In the genomic region with DNA sequence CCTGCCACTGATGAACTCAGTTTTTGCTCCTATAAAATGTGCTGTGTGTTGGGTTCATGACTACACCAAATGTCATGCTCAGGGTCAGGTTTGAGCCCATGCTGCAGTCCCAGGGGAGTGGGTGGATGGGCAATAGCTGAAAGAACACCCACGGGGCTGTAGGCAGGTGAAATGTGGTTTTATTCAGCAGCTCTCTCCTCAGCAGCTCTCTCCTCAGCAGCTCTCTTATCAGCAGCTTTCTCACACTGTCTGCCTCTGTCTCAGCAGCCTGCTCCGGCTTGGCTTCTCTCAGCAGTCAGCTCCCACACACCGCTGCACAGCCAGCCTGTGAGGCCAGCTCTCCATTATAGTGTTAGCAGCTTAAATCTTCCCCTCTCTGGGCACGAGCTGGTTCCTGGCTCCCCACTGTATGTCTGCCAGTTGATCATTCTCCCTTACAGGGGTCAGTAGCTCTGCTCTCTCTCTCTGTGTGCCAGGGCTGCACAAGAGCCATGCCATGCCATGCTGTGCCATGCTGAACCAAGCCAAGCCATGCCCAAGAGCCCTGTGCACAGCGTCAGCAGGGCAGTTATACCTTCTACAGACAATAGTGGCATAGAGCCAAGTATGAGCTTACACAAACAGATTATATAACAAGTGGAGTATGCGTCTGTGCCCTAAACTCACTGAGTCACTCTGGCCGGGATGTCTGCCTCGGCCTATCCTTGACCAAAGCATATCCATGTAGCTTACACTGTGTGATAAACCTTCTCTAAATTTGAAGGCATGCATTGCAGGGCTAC, we compare ENCODE assay signal across 16 cellular contexts.
A peak's percentile ranks its signal among the peaks of the same experiment; 100 is the strongest.
DNase-seq lines count a peak whose midpoint lies in the region; ATAC-seq and TF ChIP-seq lines count a peak whose summit lies in the region.
"Had no signal": no experiment of that assay in that cellular context is flagged by ENCODE, and none has a peak within 500 bp of the region (broad histone marks: within the 10 kb centered on the region; RNA-seq: fewer than 3 reads in every experiment).

No MANE protein-coding gene starts in this region.

- no peaks in the 10 kb centered on the region for H4K20me1 ChIP-seq in HCT116 (ENCODE audit: insufficient read depth)

- peak; percentile 44 for ATAC-seq in HCT116
- ATAC-seq: Right ventricle myocardium inferior had no signal

- no peak overlapping the region for H3K27ac ChIP-seq in HCT116 (ENCODE audit: low read depth, low read length)
- H3K27ac ChIP-seq: VCaP had no signal

- CTCF ChIA-PET in HCT116 (lab: Charles Lee) = no interaction called here

- H3K4me1 ChIP-seq in HCT116 (ENCODE audit: control insufficient read depth in 1 of 2, insufficient read depth in 2 of 2, low read length in 2 of 2) = no peaks in the 10 kb centered on the region

- RAD21 ChIA-PET in HCT116 (lab: Charles Lee; ENCODE audit: low non-redundant PET in 1 of 2, low total read pairs in 2 of 2, uncharacterized antibody in 2 of 2, unreplicated experiment in 2 of 2) = no interaction called here

- no peak overlapping the region for H3K9ac ChIP-seq in HCT116 (ENCODE audit: low read length)

- no peak for TF ChIP-seq POLR2A in HCT116 (IDR thresholded peaks at IDR 0.05; ENCODE audit: borderline replicate concordance, extremely low read depth, insufficient read depth, insufficient read length)

- intact Hi-C loops in HCT116 (cut with micrococcal nuclease) = no loop called here

- no peak for TF ChIP-seq CTCF in AG10803 (conservative IDR thresholded peaks at IDR 0.05; ENCODE audit: low read length)
- no peak for TF ChIP-seq CTCF in HCT116 (IDR thresholded peaks at IDR 0.05 in 2 of 3, conservative IDR thresholded peaks at IDR 0.05 in 1 of 3; ENCODE audit: borderline replicate concordance in 1 of 3, insufficient read depth in 1 of 3, low read depth in 2 of 3, low read length in 2 of 3)

- BruUV-seq in HCT116 (replicated peaks; lab: Mats Ljungman, UMichigan) = no TSS peak

- no peak overlapping the region for H3K4me2 ChIP-seq in HCT116 (ENCODE audit: low read length)

- peaks cover 6% of the 10 kb centered on the region; the same call in 1 of the 2 replicates for H3K27me3 ChIP-seq in HCT116 (ENCODE audit: insufficient read depth, low read length)

- TF ChIP-seq RAD21 in HCT116 (IDR thresholded peaks at IDR 0.05; ENCODE audit: low read depth) = no peak

- no peaks in the 10 kb centered on the region for H3K79me2 ChIP-seq in HCT116 (ENCODE audit: insufficient read depth, low read length)

- H3K4me3 ChIP-seq in AG10803 (ENCODE audit: low read length) (no peak overlapping the region), HCT116 (replicated peaks in 1 of 2; ENCODE audit: low read depth in 1 of 2, low read length in 2 of 2) (no peak overlapping the region)

- DNase-seq in AG10803 (ENCODE audit: low read depth) (peak; percentile 3), HCT116 (ENCODE audit: low read depth, low spot score) (no peak), astrocyte of the hippocampus (ENCODE audit: low read depth, low spot score) (peak; percentile 49), lung microvascular endothelial cell (ENCODE audit: low read depth in 2 of 2) (peak; percentile 9 to 15), NCI-H1417 (lab: John Stamatoyannopoulos, UW) (no peak), hippocampal formation (lab: John Stamatoyannopoulos, UW) (no peak), NCI-H2029 treated with DMSO at 0.1 percent for 48 hours (lab: John Stamatoyannopoulos, UW) (no peak)
- no peak for DNase-seq in activated naive CD4-positive, alpha-beta T cell treated with anti-CD3 and anti-CD28 coated beads, Interleukin-2, amount 50 U/mL, for 16 hours
- DNase-seq: activated CD4-positive, alpha-beta T cell treated with anti-CD3 and anti-CD28 coated beads, Interleukin-2, amount 50 U/mL, for 48 hours; activated T-cell treated with anti-CD3 and anti-CD28 coated beads, Interleukin-2, amount 50 U/mL, for 24 hours; CD8-positive, alpha-beta memory T cell; effector CD8-positive, alpha-beta T cell; IMR-90; T-helper 1 cell had no signal

- no peaks in the 10 kb centered on the region for H3K36me3 ChIP-seq in HCT116 (ENCODE audit: control insufficient read depth in 1 of 2, insufficient read depth in 2 of 2, low read length in 2 of 2)

- no peaks in the 10 kb centered on the region for H3K9me3 ChIP-seq in HCT116 (ENCODE audit: control insufficient read depth in 1 of 2, insufficient read depth in 1 of 2, low read depth in 1 of 2, low read length in 2 of 2)

- POLR2A ChIA-PET in HCT116 (lab: Charles Lee) = no interaction called here

- no peaks in the 10 kb centered on the region for H3K9me2 ChIP-seq in HCT116 (ENCODE audit: insufficient read depth)

- no peak overlapping the region for H2AFZ ChIP-seq in HCT116 (ENCODE audit: low read depth, low read length, poor library complexity, severe bottlenecking)

TF ChIP-seq in HCT116, 20 proteins besides CTCF, POLR2A, EP300 and RAD21:
- no peak for TF ChIP-seq SIN3A (IDR thresholded peaks at IDR 0.05; ENCODE audit: low read depth)
- no peak for TF ChIP-seq ZNF274 (IDR thresholded peaks at IDR 0.05; ENCODE audit: low read depth, low read length)
- TF ChIP-seq, protein P1, sequence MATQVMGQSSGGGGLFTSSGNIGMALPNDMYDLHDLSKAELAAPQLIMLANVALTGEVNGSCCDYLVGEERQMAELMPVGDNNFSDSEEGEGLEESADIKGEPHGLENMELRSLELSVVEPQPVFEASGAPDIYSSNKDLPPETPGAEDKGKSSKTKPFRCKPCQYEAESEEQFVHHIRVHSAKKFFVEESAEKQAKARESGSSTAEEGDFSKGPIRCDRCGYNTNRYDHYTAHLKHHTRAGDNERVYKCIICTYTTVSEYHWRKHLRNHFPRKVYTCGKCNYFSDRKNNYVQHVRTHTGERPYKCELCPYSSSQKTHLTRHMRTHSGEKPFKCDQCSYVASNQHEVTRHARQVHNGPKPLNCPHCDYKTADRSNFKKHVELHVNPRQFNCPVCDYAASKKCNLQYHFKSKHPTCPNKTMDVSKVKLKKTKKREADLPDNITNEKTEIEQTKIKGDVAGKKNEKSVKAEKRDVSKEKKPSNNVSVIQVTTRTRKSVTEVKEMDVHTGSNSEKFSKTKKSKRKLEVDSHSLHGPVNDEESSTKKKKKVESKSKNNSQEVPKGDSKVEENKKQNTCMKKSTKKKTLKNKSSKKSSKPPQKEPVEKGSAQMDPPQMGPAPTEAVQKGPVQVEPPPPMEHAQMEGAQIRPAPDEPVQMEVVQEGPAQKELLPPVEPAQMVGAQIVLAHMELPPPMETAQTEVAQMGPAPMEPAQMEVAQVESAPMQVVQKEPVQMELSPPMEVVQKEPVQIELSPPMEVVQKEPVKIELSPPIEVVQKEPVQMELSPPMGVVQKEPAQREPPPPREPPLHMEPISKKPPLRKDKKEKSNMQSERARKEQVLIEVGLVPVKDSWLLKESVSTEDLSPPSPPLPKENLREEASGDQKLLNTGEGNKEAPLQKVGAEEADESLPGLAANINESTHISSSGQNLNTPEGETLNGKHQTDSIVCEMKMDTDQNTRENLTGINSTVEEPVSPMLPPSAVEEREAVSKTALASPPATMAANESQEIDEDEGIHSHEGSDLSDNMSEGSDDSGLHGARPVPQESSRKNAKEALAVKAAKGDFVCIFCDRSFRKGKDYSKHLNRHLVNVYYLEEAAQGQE (IDR thresholded peaks at IDR 0.05; ENCODE audit: low read depth) = no peak
- TF ChIP-seq, protein P2, sequence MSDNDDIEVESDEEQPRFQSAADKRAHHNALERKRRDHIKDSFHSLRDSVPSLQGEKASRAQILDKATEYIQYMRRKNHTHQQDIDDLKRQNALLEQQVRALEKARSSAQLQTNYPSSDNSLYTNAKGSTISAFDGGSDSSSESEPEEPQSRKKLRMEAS (IDR thresholded peaks at IDR 0.05) = no peak

Comparison
In these comparisons a context has a peak if more than half of its experiments do, and no peak if none do; other contexts are left out.
1. DNase-seq: peak in AG10803 (single experiment), astrocyte of the hippocampus (single experiment) and lung microvascular endothelial cell (2 of 2); none in HCT116 (single experiment), NCI-H1417 (0 of 3), hippocampal formation (0 of 2), NCI-H2029 treated with DMSO at 0.1 percent for 48 hours (single experiment) and activated naive CD4-positive, alpha-beta T cell treated with anti-CD3 and anti-CD28 coated beads, Interleukin-2, amount 50 U/mL, for 16 hours (single experiment).